Comparison of ENCODE assay signal across 6 cellular contexts in the genomic region with DNA sequence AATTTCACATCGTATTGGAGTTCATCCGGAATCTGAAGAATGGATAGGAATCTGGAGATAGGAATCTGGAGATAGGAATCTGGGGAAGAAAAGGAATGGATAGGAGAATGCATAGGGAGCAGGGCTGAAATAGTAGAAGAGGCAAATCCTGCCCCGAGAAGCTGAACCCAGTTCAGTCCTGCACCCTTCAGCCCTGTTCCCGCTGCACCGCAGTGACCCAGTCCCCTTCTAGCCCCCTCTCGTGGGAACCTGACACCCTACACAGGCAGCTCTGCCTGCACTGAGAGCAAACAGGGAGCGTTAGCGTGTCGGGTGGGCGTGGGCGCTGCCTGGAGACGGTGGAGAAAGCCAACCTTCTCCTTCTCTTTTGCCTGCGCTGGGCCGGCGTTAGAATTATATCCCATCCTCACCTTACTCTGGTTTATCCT. TPM values are rescaled to one million over a fixed set of nuclear protein-coding genes. Genes with fewer than 3 reads are reported as not detected.
DNase-seq lines count a peak whose midpoint lies in the region; FAIRE-seq and TF ChIP-seq lines count a peak whose summit lies in the region.

No MANE protein-coding gene starts in this region.

- no peaks in the 10 kb centered on the region for H3K9me2 ChIP-seq in SK-N-SH

- H3K4me3 ChIP-seq in ACC112 (ENCODE audit: low read depth, low read length) (peak overlapping the region; percentile 46; the same call in 1 of the 2 replicates), SK-N-SH (ENCODE audit: low read depth in 2 of 2, low read length in 1 of 2) (peak overlapping the region in 1 of 2 experiments; percentile 4; a peak in 1 of 4 replicates), mesenchymal stem cell (ENCODE audit: insufficient read depth in 1 of 2, low read depth in 1 of 2, low read length in 2 of 2) (peak overlapping the region; percentile 9 to 73)

- no peaks in the 10 kb centered on the region for H3K79me1 ChIP-seq in mesenchymal stem cell (replicated peaks; ENCODE audit: low read length, poor library complexity, severe bottlenecking)

- peaks cover 96% of the 10 kb centered on the region for H3K27me3 ChIP-seq in ACC112 (ENCODE audit: insufficient read depth, low read length)
- peaks cover 63% of the 10 kb centered on the region for H3K27me3 ChIP-seq in SK-N-SH (ENCODE audit: insufficient read depth)
- peaks cover 62 to 70% of the 10 kb centered on the region in 2 experiments for H3K27me3 ChIP-seq in mesenchymal stem cell (ENCODE audit: control insufficient read depth in 1 of 2, insufficient read depth in 1 of 2, low read length in 2 of 2)

- no peak for FAIRE-seq in GM12891 (lab: Jason Lieb, UNC)

- H2BK5ac ChIP-seq in mesenchymal stem cell (ENCODE audit: low read depth, low read length, poor library complexity, severe bottlenecking), result no peak overlapping the region

- no peaks in the 10 kb centered on the region for H3F3A ChIP-seq in SK-N-SH (replicated peaks; ENCODE audit: insufficient read depth)

- DNase-seq in SK-N-SH, result no peak
- DNase-seq in mesenchymal stem cell, result peak; percentile 13
- no peak for DNase-seq in GM12891 (ENCODE audit: insufficient read length, low spot score)
- DNase-seq in cortex of kidney (lab: John Stamatoyannopoulos, UW), result no peak
- no peak for DNase-seq in activated CD4-positive, alpha-beta T cell treated with anti-CD3 and anti-CD28 coated beads for 1 hour

- H3K9ac ChIP-seq in SK-N-SH, result no peak overlapping the region
- H3K9ac ChIP-seq in mesenchymal stem cell (ENCODE audit: low read length), result peak overlapping the region; percentile 5

- H3K27ac ChIP-seq in ACC112 (ENCODE audit: low read depth, low read length), result no peak overlapping the region
- H3K27ac ChIP-seq in SK-N-SH (ENCODE audit: low read depth in 2 of 2, low read length in 1 of 2), result no peak overlapping the region
- no peak overlapping the region for H3K27ac ChIP-seq in mesenchymal stem cell (ENCODE audit: low read length, poor library complexity, severe bottlenecking)

- H4K91ac ChIP-seq in mesenchymal stem cell (ENCODE audit: low read length), result no peak overlapping the region

- H3K79me2 ChIP-seq in ACC112 (ENCODE audit: control insufficient read depth, insufficient read depth, low read length, unreplicated experiment) (no peaks in the 10 kb centered on the region), SK-N-SH (ENCODE audit: insufficient read depth) (no peaks in the 10 kb centered on the region)

- no peak for TF ChIP-seq RAD21 in SK-N-SH (IDR thresholded peaks at IDR 0.05; ENCODE audit: low read length)

- no peak overlapping the region for H3K14ac ChIP-seq in mesenchymal stem cell (ENCODE audit: low read length in 2 of 2)

- TF ChIP-seq EP300 in SK-N-SH (IDR thresholded peaks at IDR 0.05; ENCODE audit: borderline replicate concordance in 1 of 2, low read depth in 1 of 2, low read length in 1 of 2), result no peak

- 5% methylated on average over 9 of the region's 15 CpGs for WGBS in SK-N-SH (ENCODE audit: low lambda C conversion rate)
- WGBS in mesenchymal stem cell, result 16% methylated on average over 15 of the region's 15 CpGs

- CTCF ChIA-PET in SK-N-SH (lab: Yijun Ruan, JAX), result interaction anchor here (0.6 to 2.9 kb wide), 11 partner anchors 10 to 1872 kb away, joined by 3 to 12 read pairs (median 4); no protein-coding TSS in a partner anchor

- TF ChIP-seq CTCF in SK-N-SH (IDR thresholded peaks at IDR 0.05), result no peak

- no peak overlapping the region for H2BK15ac ChIP-seq in mesenchymal stem cell (ENCODE audit: low read depth, poor library complexity, severe bottlenecking)

- no peak for TF ChIP-seq POLR2A in GM12891 (IDR thresholded peaks at IDR 0.05; ENCODE audit: low read depth, low read length)

- H3K9me3 ChIP-seq in SK-N-SH, result no peaks in the 10 kb centered on the region
- no peaks in the 10 kb centered on the region for H3K9me3 ChIP-seq in mesenchymal stem cell (ENCODE audit: control insufficient read depth, low read length)

- no peak overlapping the region for H2BK12ac ChIP-seq in mesenchymal stem cell (ENCODE audit: low read length in 2 of 2)

- H4K8ac ChIP-seq in mesenchymal stem cell (ENCODE audit: low read length), result no peak overlapping the region

- H2AFZ ChIP-seq in ACC112 (ENCODE audit: low read length, unreplicated experiment) (no peak overlapping the region), SK-N-SH (ENCODE audit: low read depth) (no peak overlapping the region), mesenchymal stem cell (ENCODE audit: low read depth, low read length) (no peak overlapping the region)

- H3K36me3 ChIP-seq in ACC112 (ENCODE audit: insufficient read depth, low read length) (no peaks in the 10 kb centered on the region), SK-N-SH (replicated peaks in 1 of 2; ENCODE audit: control insufficient read depth in 1 of 2, insufficient read depth in 2 of 2, low read length in 1 of 2) (no peaks in the 10 kb centered on the region), mesenchymal stem cell (ENCODE audit: control insufficient read depth in 1 of 2, insufficient read depth in 2 of 2, low read depth in 1 of 2, low read length in 2 of 2) (no peaks in the 10 kb centered on the region)

- POLR2A ChIA-PET in SK-N-SH (lab: Yijun Ruan, JAX), result no interaction called here

- H3K18ac ChIP-seq in mesenchymal stem cell (ENCODE audit: low read depth in 1 of 2, low read length in 2 of 2), result no peak overlapping the region

- peak overlapping the region; percentile 71 for H3K4me2 ChIP-seq in SK-N-SH
- peak overlapping the region; percentile 96 for H3K4me2 ChIP-seq in mesenchymal stem cell (ENCODE audit: low read length, poor library complexity, severe bottlenecking)

- H4K20me1 ChIP-seq in SK-N-SH (ENCODE audit: insufficient read depth), result no peaks in the 10 kb centered on the region

- no peak overlapping the region for H2AK5ac ChIP-seq in mesenchymal stem cell (ENCODE audit: low read length, severe bottlenecking)

- H3K4me1 ChIP-seq in ACC112 (ENCODE audit: control insufficient read depth, insufficient read depth, low read length, unreplicated experiment), result peaks cover 4% of the 10 kb centered on the region
- H3K4me1 ChIP-seq in SK-N-SH (ENCODE audit: control insufficient read depth in 1 of 2, insufficient read depth in 2 of 2, low read depth in 1 of 2, low read length in 1 of 2), result peaks cover 0 to 10% of the 10 kb centered on the region in 2 experiments; a peak in 1 of 4 replicates
- H3K4me1 ChIP-seq in mesenchymal stem cell (ENCODE audit: control insufficient read depth, insufficient read depth, low read depth, low read length), result peaks cover 14% of the 10 kb centered on the region

- no peak overlapping the region for H3K23ac ChIP-seq in mesenchymal stem cell (ENCODE audit: low read length in 2 of 2)

- no peak overlapping the region for H2BK120ac ChIP-seq in mesenchymal stem cell (ENCODE audit: low read depth, low read length)

- no peak overlapping the region for H3K4ac ChIP-seq in mesenchymal stem cell (ENCODE audit: low read depth in 1 of 2, low read length in 2 of 2)

TF ChIP-seq in SK-N-SH, 30 proteins besides CTCF, POLR2A, EP300 and RAD21:
- TF ChIP-seq SMC3 (IDR thresholded peaks at IDR 0.05; ENCODE audit: low read depth, low read length) (no peak), GABPA (IDR thresholded peaks at IDR 0.05; ENCODE audit: low read depth) (no peak), FOSL2 (IDR thresholded peaks at IDR 0.05; ENCODE audit: borderline replicate concordance, low read depth) (no peak)
TF ChIP-seq in SK-N-SH: peak in this region for 0.

TF ChIP-seq in GM12891, 5 proteins besides CTCF, POLR2A, EP300 and RAD21:
- TF ChIP-seq POU2F2 (IDR thresholded peaks at IDR 0.05; ENCODE audit: low read depth, low read length), result no peak
- no peak for TF ChIP-seq PAX5 (IDR thresholded peaks at IDR 0.05; ENCODE audit: insufficient read depth, low read length, severe bottlenecking)
- TF ChIP-seq SPI1 (IDR thresholded peaks at IDR 0.05; ENCODE audit: low read depth, low read length), result no peak
- TF ChIP-seq TAF1 (IDR thresholded peaks at IDR 0.05; ENCODE audit: low read depth, low read length), result no peak
- TF ChIP-seq POLR2AphosphoS5 (IDR thresholded peaks at IDR 0.05; ENCODE audit: low read depth, low read length), result no peak

RNA-seq across cellular contexts. Expression of gene CCKBR, which starts 1.1 kb away (rescaled TPM):
- not detected in 2 replicates for polyA plus RNA-seq in SK-N-SH (2012; rRNA removed)
- polyA plus RNA-seq in SK-N-SH (2012; cell fraction: cytosol; rRNA removed), result not detected in 2 replicates
- polyA plus RNA-seq in SK-N-SH (2012; cell fraction: nucleus; rRNA removed), result not detected in 2 replicates
- polyA plus RNA-seq in mesenchymal stem cell (2013, experiment 1 of 2), result not detected
- polyA plus RNA-seq in mesenchymal stem cell (2013, experiment 2 of 2), result not detected
- not detected for polyA plus RNA-seq in GM12891 (2012; ENCODE audit: low read depth, missing spikeins)

RNA-seq across cellular contexts. Expression of gene CNGA4, which starts 19.7 kb away (rescaled TPM):
- 0.08 and 0.13 TPM in 2 replicates for polyA plus RNA-seq in SK-N-SH (2012; rRNA removed)
- 0.10 TPM in 2 replicates for polyA plus RNA-seq in SK-N-SH (2012; cell fraction: cytosol; rRNA removed)
- polyA plus RNA-seq in SK-N-SH (2012; cell fraction: nucleus; rRNA removed), result 0.50 and 0.62 TPM in 2 replicates
- 0.03 TPM for polyA plus RNA-seq in mesenchymal stem cell (2013, experiment 1 of 2)
- 0.01 TPM for polyA plus RNA-seq in mesenchymal stem cell (2013, experiment 2 of 2)
- polyA plus RNA-seq in GM12891 (2012; ENCODE audit: low read depth, missing spikeins), result 0.10 TPM

RNA-seq across cellular contexts. Expression of gene FHIP1B, which starts 24.1 kb away (rescaled TPM):
- polyA plus RNA-seq in SK-N-SH (2012; rRNA removed), result 26.3 and 38.2 TPM in 2 replicates
- polyA plus RNA-seq in SK-N-SH (2012; cell fraction: cytosol; rRNA removed), result 5.3 and 8.6 TPM in 2 replicates
- 141 and 145 TPM in 2 replicates for polyA plus RNA-seq in SK-N-SH (2012; cell fraction: nucleus; rRNA removed)
- polyA plus RNA-seq in mesenchymal stem cell (2013, experiment 1 of 2), result 14.4 TPM
- 15.2 TPM for polyA plus RNA-seq in mesenchymal stem cell (2013, experiment 2 of 2)
- polyA plus RNA-seq in GM12891 (2012; ENCODE audit: low read depth, missing spikeins), result 13.8 TPM

RNA-seq across cellular contexts. Expression of gene C11orf42, which starts 53.2 kb away (rescaled TPM):
- not detected in 2 replicates for polyA plus RNA-seq in SK-N-SH (2012; rRNA removed)
- not detected in 2 replicates for polyA plus RNA-seq in SK-N-SH (2012; cell fraction: cytosol; rRNA removed)
- not detected in 2 replicates for polyA plus RNA-seq in SK-N-SH (2012; cell fraction: nucleus; rRNA removed)
- polyA plus RNA-seq in mesenchymal stem cell (2013, experiment 1 of 2), result not detected
- polyA plus RNA-seq in mesenchymal stem cell (2013, experiment 2 of 2), result not detected
- not detected for polyA plus RNA-seq in GM12891 (2012; ENCODE audit: low read depth, missing spikeins)

RNA-seq across cellular contexts. Expression of gene OR52W1, which starts 59.6 kb away (rescaled TPM):
- not detected in 2 replicates for polyA plus RNA-seq in SK-N-SH (2012; rRNA removed)
- not detected in 2 replicates for polyA plus RNA-seq in SK-N-SH (2012; cell fraction: cytosol; rRNA removed)
- not detected in 2 replicates for polyA plus RNA-seq in SK-N-SH (2012; cell fraction: nucleus; rRNA removed)
- polyA plus RNA-seq in mesenchymal stem cell (2013, experiment 1 of 2), result not detected
- polyA plus RNA-seq in mesenchymal stem cell (2013, experiment 2 of 2), result not detected
- polyA plus RNA-seq in GM12891 (2012; ENCODE audit: low read depth, missing spikeins), result not detected
